22 cellular contexts compared by ENCODE assay signal in genomic region chr1:110189181-110189580, GRCh38. TPM values are rescaled to one million over a fixed set of nuclear protein-coding genes. Genes with fewer than 3 reads are reported as not detected.
DNase-seq lines count a peak whose midpoint lies in the region; ATAC-seq and TF ChIP-seq lines count a peak whose summit lies in the region.
"Had no signal": no experiment of that assay in that cellular context is flagged by ENCODE, and none has a peak within 500 bp of the region (broad histone marks: within the 10 kb centered on the region; RNA-seq: fewer than 3 reads in every experiment).

No MANE protein-coding gene starts in this region.

- H3K27ac ChIP-seq in angular gyrus (ENCODE audit: low read depth, low read length) (peak overlapping the region; percentile 78), gastroesophageal sphincter (peak overlapping the region in 3 of 4 donors; percentile 67 to 83 (median 78)), gastrocnemius medialis (peak overlapping the region in 3 of 4 donors; percentile 48 to 58 (median 49))
- H3K27ac ChIP-seq: SJCRH30 had no signal

- 83 to 92% methylated on average over 5 to 6 of the region's 6 CpGs for WGBS in gastroesophageal sphincter (ENCODE audit: low coverage in 1 of 2), 2 donors

- in situ Hi-C loops in gastrocnemius medialis (cut with MboI; ENCODE audit: low sequenced_read_pairs in 4 of 4) = no loop called here

- no peak for TF ChIP-seq CTCF in HFFc6 (IDR thresholded peaks at IDR 0.05)
- no peak for TF ChIP-seq CTCF in gastroesophageal sphincter (IDR thresholded peaks at IDR 0.05)
- no peak for TF ChIP-seq CTCF in gastrocnemius medialis (IDR thresholded peaks at IDR 0.05 in 4 of 5, conservative IDR thresholded peaks at IDR 0.05 in 1 of 5)
- TF ChIP-seq CTCF in GM10266 (IDR thresholded peaks at IDR 0.05; ENCODE audit: control insufficient read depth, insufficient read depth, low read depth, missing control alignments) = no peak
- TF ChIP-seq CTCF in mucosa of descending colon (IDR thresholded peaks at IDR 0.05) = no peak

- peak overlapping the region; percentile 53; the same call in 1 of the 2 replicates for H3K4me3 Mint-ChIP-seq in HFFc6
- H3K4me3 Mint-ChIP-seq: H9 had no signal

- peaks cover 0 to 54% (median 27%) of the 10 kb centered on the region in 3 donors for H3K4me1 ChIP-seq in gastroesophageal sphincter
- peaks cover 12 to 33% of the 10 kb centered on the region in 2 donors for H3K4me1 ChIP-seq in gastrocnemius medialis
- H3K4me1 ChIP-seq in mucosa of descending colon (ENCODE audit: low read depth) = no peaks in the 10 kb centered on the region
- H3K4me1 ChIP-seq: Caco-2, SJCRH30 had no signal

- H3K27ac Mint-ChIP-seq in HFFc6 = peak overlapping the region; percentile 72; the same call in 1 of the 2 replicates

- no peak for TF ChIP-seq POLR2A in gastroesophageal sphincter (IDR thresholded peaks at IDR 0.05)
- no peak for TF ChIP-seq POLR2A in gastrocnemius medialis (IDR thresholded peaks at IDR 0.05)

- H3K36me3 ChIP-seq in gastroesophageal sphincter (no peaks in the 10 kb centered on the region), gastrocnemius medialis (no peaks in the 10 kb centered on the region), mucosa of descending colon (ENCODE audit: low read depth) (no peaks in the 10 kb centered on the region)
- H3K36me3 ChIP-seq: SJCRH30 had no signal

- intact Hi-C loops in gastrocnemius medialis (cut with DNase I; ENCODE audit: low total_unique reads) (no loop called here), mucosa of descending colon (cut with DNase I, micrococcal nuclease) (no loop called here)

- H3K4me1 Mint-ChIP-seq in HFFc6 (ENCODE audit: low read depth) = peaks cover 35% of the 10 kb centered on the region

- TF ChIP-seq EP300 in gastroesophageal sphincter (IDR thresholded peaks at IDR 0.05) = no peak

- H3K4me3 ChIP-seq in gastroesophageal sphincter (no peak overlapping the region), gastrocnemius medialis (no peak overlapping the region), mucosa of descending colon (no peak overlapping the region)
- H3K4me3 ChIP-seq: SJCRH30 had no signal

- H3K27me3 ChIP-seq in gastroesophageal sphincter (no peaks in the 10 kb centered on the region), gastrocnemius medialis (no peaks in the 10 kb centered on the region)

- H3K27me3 Mint-ChIP-seq in HFFc6 (ENCODE audit: insufficient read depth) = peaks cover 20% of the 10 kb centered on the region

- no peak for ATAC-seq in gastroesophageal sphincter
- ATAC-seq in gastrocnemius medialis = no peak
- no peak for ATAC-seq in mucosa of descending colon

- DNase-seq in HFFc6 (no peak), gastrocnemius medialis (no peak), GM10266 (ENCODE audit: extremely low spot score) (no peak), mucosa of descending colon (no peak), NCI-H69 (lab: John Stamatoyannopoulos, UW) (no peak)
- DNase-seq: ACHN; AML-193; Caco-2; EL; H9; IMR-90; Karpas-422; NCI-H1105; NCI-H1694; NCI-H2107; NK-92 treated with Interleukin-12 subunit alpha and Interleukin-12 subunit beta, amount 100 ng/mL, for 24 hours; OCI-M1; RPMI8226; SJCRH30 had no signal

- no peaks in the 10 kb centered on the region for H3K9me3 Mint-ChIP-seq in HFFc6
- H3K9me3 Mint-ChIP-seq: H9 had no signal

- H3K9me3 ChIP-seq in gastroesophageal sphincter (no peaks in the 10 kb centered on the region), gastrocnemius medialis (no peaks in the 10 kb centered on the region), mucosa of descending colon (no peaks in the 10 kb centered on the region)
- H3K9me3 ChIP-seq: Caco-2, SJCRH30 had no signal

- H3K36me3 Mint-ChIP-seq in HFFc6 (ENCODE audit: low read depth) = no peaks in the 10 kb centered on the region

RNA-seq across cellular contexts. Expression of gene KCNC4, which starts 20.9 kb away (rescaled TPM):
- total RNA-seq in HFFc6 (2021; fragmentation: NEBNext Ultra II Directional; extraction: Animal tissue kit (Norgen Biotek cat#: 25700)) = 10 to 100 TPM in 4 of 6 experiments, 1 to 10 TPM in 2; 8.8 to 22.6 (median 11.2) TPM
- total RNA-seq in gastroesophageal sphincter (10 to 100 TPM in 3 of 4 donors, 1 to 10 TPM in 1; 9.0 to 16.0 (median 13.4) TPM), gastrocnemius medialis (1 to 10 TPM; 3.1 to 9.1 (median 4.1) TPM), mucosa of descending colon (10 to 100 TPM in 1 of 3 donors, 1 to 10 TPM in 2; 4.9 to 12.8 (median 8.0) TPM)

RNA-seq across cellular contexts. Expression of gene SLC6A17, which starts 38.9 kb away (rescaled TPM):
- total RNA-seq in HFFc6 (2021; fragmentation: NEBNext Ultra II Directional; extraction: Animal tissue kit (Norgen Biotek cat#: 25700)) = 1 to 10 TPM; 1.7 to 5.3 (median 2.0) TPM
- total RNA-seq in gastroesophageal sphincter (1 to 10 TPM in 2 of 4 donors, under 1 TPM in 2; under 0.01 to 1.7 (median 0.91) TPM), gastrocnemius medialis (under 1 TPM in 2 of 4 donors, not detected in 2; 0.02 to 0.03 TPM), mucosa of descending colon (under 1 TPM; 0.06 to 0.73 (median 0.10) TPM)
- total RNA-seq: Caco-2, HT1080, SJCRH30 had no signal
